In genomic region chr19:9914315-9915207, GRCh38 we compare ENCODE assay signal across 8 cellular contexts.
DNase-seq lines count a peak whose midpoint lies in the region; ATAC-seq lines count a peak whose summit lies in the region.

No MANE protein-coding gene starts in this region.

- ATAC-seq in HG02938 (IDR thresholded peaks at IDR 0.05; ENCODE audit: unreplicated experiment): no peak

- DNase-seq in AG08396 (ENCODE audit: low spot score) (peak; percentile 96), GM19240 (ENCODE audit: insufficient read length, low spot score) (peak; percentile 63), NCI-H2196 (lab: John Stamatoyannopoulos, UW; ENCODE audit: unreplicated experiment) (peak; percentile 88), kidney tubule cell (ENCODE audit: low spot score) (peak; percentile 83)
- peak; percentile 50 for DNase-seq in activated CD4-positive, CD25-positive, alpha-beta regulatory T cell treated with anti-CD3 and anti-CD28 coated beads, Interleukin-2, amount 50 U/mL, for 16 hours (ENCODE audit: low read depth, low spot score)
- peak; percentile 75 for DNase-seq in central memory CD4-positive, alpha-beta T cell
- DNase-seq in stimulated activated CD4-positive, alpha-beta T cell treated with anti-CD3 and anti-CD28 coated beads, Interleukin-1b, Interleukin-23, amount 100 ng/mL, for 4 hours (ENCODE audit: low read depth in 2 of 2): peak; percentile 79 to 82
